ENCODE assay signal across 11 cellular contexts in the genomic region with DNA sequence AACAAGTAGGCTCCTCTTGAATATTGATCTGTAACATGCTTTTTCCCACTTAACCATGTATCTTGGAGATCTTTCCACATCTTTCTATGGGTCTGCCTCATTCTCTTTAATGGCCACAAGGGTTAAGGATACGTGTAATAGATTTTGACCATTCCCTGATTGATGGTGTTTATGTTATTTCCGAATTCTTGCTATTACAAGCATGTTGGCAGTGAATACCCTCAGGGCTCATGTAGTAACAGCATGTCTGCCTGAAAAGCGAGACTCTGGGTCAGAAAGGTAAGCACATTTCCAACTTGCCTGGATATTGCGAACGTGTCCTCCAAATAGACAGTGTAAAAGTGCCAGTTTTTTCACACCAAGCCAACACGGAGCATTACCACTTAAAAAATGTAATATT. TPM values are rescaled to one million over a fixed set of nuclear protein-coding genes. Genes with fewer than 3 reads are reported as not detected.
A peak's percentile ranks its signal among the peaks of the same experiment; 100 is the strongest.
DNase-seq lines count a peak whose midpoint lies in the region; ATAC-seq and TF ChIP-seq lines count a peak whose summit lies in the region.
"Had no signal": no experiment of that assay in that cellular context is flagged by ENCODE, and none has a peak within 500 bp of the region (broad histone marks: within the 10 kb centered on the region; RNA-seq: fewer than 3 reads in every experiment).

No MANE protein-coding gene starts in this region.

- 89 to 95% methylated on average over 3 to 6 of the region's 6 CpGs for WGBS in endodermal cell (ENCODE audit: insufficient coverage in 1 of 2, insufficient read length in 1 of 2), 2 experiments

- H3K36me3 Mint-ChIP-seq in CD4-positive, CD25-positive, alpha-beta regulatory T cell = peaks cover 13% of the 10 kb centered on the region
- H3K36me3 Mint-ChIP-seq in endodermal cell (ENCODE audit: low read depth) (peaks cover 23% of the 10 kb centered on the region), type B pancreatic cell (no peaks in the 10 kb centered on the region)
- H3K36me3 Mint-ChIP-seq in naive thymus-derived CD8-positive, alpha-beta T cell = peaks cover 0 to 21% (median 0%) of the 10 kb centered on the region in 3 donors

- intact Hi-C loops in posterior vena cava (cut with DNase I) = no loop called here

- H3K27me3 Mint-ChIP-seq in CD4-positive, CD25-positive, alpha-beta regulatory T cell = no peaks in the 10 kb centered on the region
- H3K27me3 Mint-ChIP-seq in endodermal cell (ENCODE audit: insufficient read depth) = no peaks in the 10 kb centered on the region
- H3K27me3 Mint-ChIP-seq in type B pancreatic cell = peaks cover 13% of the 10 kb centered on the region
- no peaks in the 10 kb centered on the region for H3K27me3 Mint-ChIP-seq in naive thymus-derived CD8-positive, alpha-beta T cell

- peaks cover 11% of the 10 kb centered on the region for H3K36me3 ChIP-seq in CD4-positive, CD25-positive, alpha-beta regulatory T cell (ENCODE audit: control insufficient read depth, insufficient read depth, low read length)
- H3K36me3 ChIP-seq in SK-N-MC (ENCODE audit: insufficient read depth, low read length) (no peaks in the 10 kb centered on the region), endodermal cell (ENCODE audit: control insufficient read depth, insufficient read depth, low read length) (peaks cover 5% of the 10 kb centered on the region)
- H3K36me3 ChIP-seq: BE2C had no signal

- H3K27ac ChIP-seq in CD4-positive, CD25-positive, alpha-beta regulatory T cell (ENCODE audit: insufficient read depth, low read length, poor library complexity, severe bottlenecking) = no peak overlapping the region
- H3K27ac ChIP-seq in SK-N-MC = 0 out of 2 replicates have a peak overlapping the region, but pooled peaks have one; percentile 19
- no peak overlapping the region for H3K27ac ChIP-seq in endodermal cell (ENCODE audit: low read depth, low read length)
- H3K27ac ChIP-seq: GM23248 had no signal

- H3K4me3 Mint-ChIP-seq in CD4-positive, CD25-positive, alpha-beta regulatory T cell = no peak overlapping the region
- H3K4me3 Mint-ChIP-seq in endodermal cell (no peak overlapping the region), type B pancreatic cell (no peak overlapping the region)
- no peak overlapping the region for H3K4me3 Mint-ChIP-seq in naive thymus-derived CD8-positive, alpha-beta T cell

- H3K9me3 Mint-ChIP-seq in CD4-positive, CD25-positive, alpha-beta regulatory T cell = no peaks in the 10 kb centered on the region
- H3K9me3 Mint-ChIP-seq in endodermal cell (no peaks in the 10 kb centered on the region), type B pancreatic cell (no peaks in the 10 kb centered on the region)
- H3K9me3 Mint-ChIP-seq in naive thymus-derived CD8-positive, alpha-beta T cell = no peaks in the 10 kb centered on the region

- H3K4me3 ChIP-seq in CD4-positive, CD25-positive, alpha-beta regulatory T cell (ENCODE audit: low read depth, low read length) = no peak overlapping the region
- H3K4me3 ChIP-seq in SK-N-MC = no peak overlapping the region
- H3K4me3 ChIP-seq in endodermal cell (ENCODE audit: low read length) = no peak overlapping the region
- H3K4me3 ChIP-seq: GM23248 had no signal

- no peak for ATAC-seq in CD4-positive, CD25-positive, alpha-beta regulatory T cell (ENCODE audit: low read depth in 2 of 2)
- no peak for ATAC-seq in HG03521 (IDR thresholded peaks at IDR 0.05; ENCODE audit: unreplicated experiment)
- no peak for ATAC-seq in naive thymus-derived CD8-positive, alpha-beta T cell

- no peaks in the 10 kb centered on the region for H3K27me3 ChIP-seq in CD4-positive, CD25-positive, alpha-beta regulatory T cell (ENCODE audit: control insufficient read depth, insufficient read depth, low read length)
- H3K27me3 ChIP-seq in endodermal cell (ENCODE audit: control insufficient read depth, insufficient read depth, low read length, poor library complexity, severe bottlenecking) = no peaks in the 10 kb centered on the region
- H3K27me3 ChIP-seq: BE2C had no signal

- TF ChIP-seq CTCF in endodermal cell (conservative IDR thresholded peaks at IDR 0.05) = peak; percentile 17
- peak; percentile 24 for TF ChIP-seq CTCF in type B pancreatic cell (conservative IDR thresholded peaks at IDR 0.05)

- H3K9ac ChIP-seq in SK-N-MC (ENCODE audit: insufficient read length) (no peak overlapping the region), endodermal cell (ENCODE audit: extremely low read depth, low read length, poor library complexity, severe bottlenecking) (no peak overlapping the region)
- H3K9ac ChIP-seq: GM23248 had no signal

- H3K4me1 ChIP-seq in CD4-positive, CD25-positive, alpha-beta regulatory T cell (ENCODE audit: control insufficient read depth, insufficient read depth, low read length, poor library complexity, severe bottlenecking) = peaks cover 4% of the 10 kb centered on the region
- peaks cover 19% of the 10 kb centered on the region for H3K4me1 ChIP-seq in endodermal cell (ENCODE audit: control insufficient read depth, insufficient read depth, low read length)
- H3K4me1 ChIP-seq: BE2C had no signal

- POLR2A ChIA-PET in naive thymus-derived CD8-positive, alpha-beta T cell (lab: Charles Lee) = no interaction called here

- peak overlapping the region in 2 of 3 donors; percentile 38 to 52 for H3K27ac Mint-ChIP-seq in CD4-positive, CD25-positive, alpha-beta regulatory T cell
- H3K27ac Mint-ChIP-seq in endodermal cell = no peak overlapping the region
- no peak overlapping the region for H3K27ac Mint-ChIP-seq in type B pancreatic cell
- peak overlapping the region in 1 of 10 donors; percentile 74 for H3K27ac Mint-ChIP-seq in naive thymus-derived CD8-positive, alpha-beta T cell

- no peaks in the 10 kb centered on the region for H3K9me3 ChIP-seq in CD4-positive, CD25-positive, alpha-beta regulatory T cell (ENCODE audit: control insufficient read depth in 2 of 2, low read length in 2 of 2)
- H3K9me3 ChIP-seq in SK-N-MC (ENCODE audit: low read depth, low read length) = no peaks in the 10 kb centered on the region
- H3K9me3 ChIP-seq in endodermal cell (ENCODE audit: control insufficient read depth, low read length) = no peaks in the 10 kb centered on the region
- H3K9me3 ChIP-seq: BE2C had no signal

- H3K4me1 Mint-ChIP-seq in CD4-positive, CD25-positive, alpha-beta regulatory T cell = peaks cover 0 to 19% (median 4%) of the 10 kb centered on the region in 4 donors
- H3K4me1 Mint-ChIP-seq in endodermal cell = peaks cover 22% of the 10 kb centered on the region
- H3K4me1 Mint-ChIP-seq in type B pancreatic cell (ENCODE audit: unreplicated experiment) = peaks cover 7% of the 10 kb centered on the region
- peaks cover 12 to 22% (median 17%) of the 10 kb centered on the region in 4 donors for H3K4me1 Mint-ChIP-seq in naive thymus-derived CD8-positive, alpha-beta T cell

- no peak for DNase-seq in CD4-positive, CD25-positive, alpha-beta regulatory T cell
- no peak for DNase-seq in SK-N-MC (ENCODE audit: low read depth, low spot score)
- DNase-seq in endodermal cell = no peak
- DNase-seq in type B pancreatic cell (ENCODE audit: extremely low spot score, unreplicated experiment) = no peak
- DNase-seq in posterior vena cava (ENCODE audit: low spot score) = no peak
- no peak for DNase-seq in naive thymus-derived CD8-positive, alpha-beta T cell
- DNase-seq: BE2C, DMS53, GM23248 had no signal

RNA-seq across cellular contexts. Expression of a gene that starts 5.0 kb away (rescaled TPM):
- total RNA-seq in CD4-positive, CD25-positive, alpha-beta regulatory T cell = not detected
- polyA plus RNA-seq in CD4-positive, CD25-positive, alpha-beta regulatory T cell = not detected
- total RNA-seq in endodermal cell (1 to 10 TPM; 1.5 to 3.2 TPM), type B pancreatic cell (ENCODE audit: low replicate concordance) (not detected in 2 replicates), posterior vena cava (not detected)
- polyA plus RNA-seq in endodermal cell (2013, experiment 1 of 2) = not detected
- not detected for polyA plus RNA-seq in endodermal cell (2013, experiment 2 of 2)
- total RNA-seq in naive thymus-derived CD8-positive, alpha-beta T cell = not detected
- not detected for polyA plus RNA-seq in naive thymus-derived CD8-positive, alpha-beta T cell
- total RNA-seq: GM23248, HT-29 had no signal
- polyA plus RNA-seq: GM23248 had no signal

RNA-seq across cellular contexts. Expression of a gene that starts 54.4 kb away (rescaled TPM):
- total RNA-seq in CD4-positive, CD25-positive, alpha-beta regulatory T cell = 207 TPM
- 10 to 100 TPM; 37.0 to 49.6 (median 46.9) TPM for polyA plus RNA-seq in CD4-positive, CD25-positive, alpha-beta regulatory T cell
- 10 to 100 TPM; 77.8 to 80.5 TPM for total RNA-seq in endodermal cell
- polyA plus RNA-seq in endodermal cell (2013, experiment 1 of 2) = 67.6 TPM
- 54.9 TPM for polyA plus RNA-seq in endodermal cell (2013, experiment 2 of 2)
- 49.0 and 64.0 TPM in 2 replicates for total RNA-seq in type B pancreatic cell (ENCODE audit: low replicate concordance)
- 10 to 100 TPM; 50.2 to 58.1 TPM for total RNA-seq in posterior vena cava
- total RNA-seq in naive thymus-derived CD8-positive, alpha-beta T cell = 100 to 1,000 TPM; 120 TPM
- polyA plus RNA-seq in naive thymus-derived CD8-positive, alpha-beta T cell = 10 to 100 TPM; 34.4 to 51.1 (median 39.2) TPM

Comparison
In these comparisons a context has a peak if more than half of its experiments do, and no peak if none do; other contexts are left out.
1. H3K27ac Mint-ChIP-seq: peak in CD4-positive, CD25-positive, alpha-beta regulatory T cell (2 of 3); none in endodermal cell (single experiment) and type B pancreatic cell (single experiment).